8 cellular contexts compared by ENCODE assay signal in genomic region chr14:93976477-93977057, GRCh38. TPM values are rescaled to one million over a fixed set of nuclear protein-coding genes. Genes with fewer than 3 reads are reported as not detected.
DNase-seq lines count a peak whose midpoint lies in the region; ATAC-seq and TF ChIP-seq lines count a peak whose summit lies in the region.

Gene ASB2 (minus strand): TSS chr14:93976570. CDS start chr14:93964539, 12,031 bp downstream.

- CTCF ChIA-PET in CD4-positive, alpha-beta T cell (lab: Charles Lee): interaction anchor here (10.3 kb wide), 1 partner anchor 35 kb away, joined by 163 read pairs; no protein-coding TSS in a partner anchor

- H3K9me2 ChIP-seq in MM.1S (replicated peaks; ENCODE audit: insufficient read depth, low read length): no peaks in the 10 kb centered on the region

- peak within 1 kb of the TSS; percentile 84 for H3K27ac Mint-ChIP-seq in CD4-positive, alpha-beta T cell
- no peak within 1 kb of the TSS for H3K27ac Mint-ChIP-seq in type B pancreatic cell

- peaks cover 7% of the 10 kb centered on the region for H3K9me3 Mint-ChIP-seq in CD4-positive, alpha-beta T cell
- H3K9me3 Mint-ChIP-seq in type B pancreatic cell: no peaks in the 10 kb centered on the region

- peak within 1 kb of the TSS; percentile 72 for H3K9ac ChIP-seq in MM.1S (ENCODE audit: low read length)

- peaks cover 9% of the 10 kb centered on the region for H3K36me3 Mint-ChIP-seq in CD4-positive, alpha-beta T cell (ENCODE audit: low read depth)
- H3K36me3 Mint-ChIP-seq in type B pancreatic cell: no peaks in the 10 kb centered on the region

- no peak for DNase-seq in CD4-positive, alpha-beta T cell
- DNase-seq in MM.1S: peak; percentile 40
- DNase-seq in foreskin melanocyte: peak; percentile 90
- peak; percentile 41 to 80 for DNase-seq in tibial artery
- no peak for DNase-seq in NCI-H1105 (lab: John Stamatoyannopoulos, UW)
- DNase-seq in left lung: no peak
- no peak for DNase-seq in type B pancreatic cell (ENCODE audit: extremely low spot score, unreplicated experiment)

- no peaks in the 10 kb centered on the region for H3K27me3 ChIP-seq in CD4-positive, alpha-beta T cell (ENCODE audit: control insufficient read depth, insufficient read depth, low read length)
- H3K27me3 ChIP-seq in MM.1S (replicated peaks; ENCODE audit: insufficient read depth, low read length): no peaks in the 10 kb centered on the region
- H3K27me3 ChIP-seq in tibial artery: no peaks in the 10 kb centered on the region
- no peaks in the 10 kb centered on the region for H3K27me3 ChIP-seq in left lung

- H3K4me3 Mint-ChIP-seq in CD4-positive, alpha-beta T cell: peak within 1 kb of the TSS; percentile 8
- no peak within 1 kb of the TSS for H3K4me3 Mint-ChIP-seq in type B pancreatic cell

- peak within 1 kb of the TSS; percentile 97 for H3K4me2 ChIP-seq in MM.1S (ENCODE audit: low read depth, low read length)

- H3K27me3 Mint-ChIP-seq in CD4-positive, alpha-beta T cell: no peaks in the 10 kb centered on the region
- peaks cover 13% of the 10 kb centered on the region for H3K27me3 Mint-ChIP-seq in type B pancreatic cell

- H3K4me1 ChIP-seq in MM.1S (ENCODE audit: low read length) (peaks cover 56% of the 10 kb centered on the region), tibial artery (peaks cover 0 to 71% (median 32%) of the 10 kb centered on the region in 4 donors), left lung (no peaks in the 10 kb centered on the region)

- peaks cover 12% of the 10 kb centered on the region for H3K9me3 ChIP-seq in CD4-positive, alpha-beta T cell (ENCODE audit: control insufficient read depth, low read length)
- H3K9me3 ChIP-seq in MM.1S (replicated peaks; ENCODE audit: insufficient read depth, low read length) (no peaks in the 10 kb centered on the region), tibial artery (no peaks in the 10 kb centered on the region), left lung (no peaks in the 10 kb centered on the region)

- peaks cover 11% of the 10 kb centered on the region for H3K79me2 ChIP-seq in MM.1S (ENCODE audit: low read length)

- H3K4me3 ChIP-seq in MM.1S (ENCODE audit: low read length) (peak within 1 kb of the TSS; percentile 56), tibial artery (peak within 1 kb of the TSS; percentile 50 to 53), left lung (no peak within 1 kb of the TSS)

- POLR2A ChIA-PET in CD4-positive, alpha-beta T cell (lab: Charles Lee): interaction anchor here (0.8 to 1.8 kb wide), 6 partner anchors 10 to 37 kb away, joined by 3 to 6 read pairs (median 4); no protein-coding TSS in a partner anchor

- H3K27ac ChIP-seq in CD4-positive, alpha-beta T cell (ENCODE audit: low read depth, low read length): no peak within 1 kb of the TSS
- H3K27ac ChIP-seq in MM.1S (ENCODE audit: low read length) (peak within 1 kb of the TSS; percentile 99), tibial artery (peak within 1 kb of the TSS; percentile 89), left lung (no peak within 1 kb of the TSS)

- H2AFZ ChIP-seq in MM.1S (ENCODE audit: low read length): peak within 1 kb of the TSS; percentile 26; the same call in 1 of the 2 replicates

- no peak for ATAC-seq in CD4-positive, alpha-beta T cell (ENCODE audit: poor library complexity)
- ATAC-seq in GM21381 (IDR thresholded peaks at IDR 0.05; ENCODE audit: unreplicated experiment) (peak; percentile 11), left lung (no peak)

- H3K36me3 ChIP-seq in MM.1S (replicated peaks; ENCODE audit: insufficient read depth, low read length) (no peaks in the 10 kb centered on the region), tibial artery (no peaks in the 10 kb centered on the region), left lung (no peaks in the 10 kb centered on the region)

- peaks cover 38% of the 10 kb centered on the region for H3F3A ChIP-seq in MM.1S (ENCODE audit: insufficient read depth, low read length)

- peaks cover 63% of the 10 kb centered on the region for H3K4me1 Mint-ChIP-seq in CD4-positive, alpha-beta T cell (ENCODE audit: low read depth)
- peaks cover 8% of the 10 kb centered on the region for H3K4me1 Mint-ChIP-seq in type B pancreatic cell (ENCODE audit: unreplicated experiment)

- intact Hi-C loops in CD4-positive, alpha-beta T cell (cut with DNase I, micrococcal nuclease): loop anchor here in 1 of 2 experiments (2.0 kb wide), 1 partner anchor 16 kb away; no protein-coding TSS in a partner anchor
- intact Hi-C loops in tibial artery (cut with DNase I; ENCODE audit: low total_unique reads) (no loop called here), left lung (cut with DNase I) (no loop called here)

- H4K20me1 ChIP-seq in MM.1S (ENCODE audit: insufficient read depth, low read length): no peaks in the 10 kb centered on the region

- no peak for TF ChIP-seq CTCF in CD4-positive, alpha-beta T cell (IDR thresholded peaks at IDR 0.05)
- no peak for TF ChIP-seq CTCF in MM.1S (IDR thresholded peaks at IDR 0.05; ENCODE audit: low read length)
- peak in 1 of 2 experiments; percentile 2 for TF ChIP-seq CTCF in tibial artery (IDR thresholded peaks at IDR 0.05)
- TF ChIP-seq CTCF in left lung (IDR thresholded peaks at IDR 0.05): no peak
- no peak for TF ChIP-seq CTCF in type B pancreatic cell (conservative IDR thresholded peaks at IDR 0.05)

RNA-seq across cellular contexts. Expression of gene ASB2, which starts in this region (rescaled TPM):
- 1 to 10 TPM in 1 of 2 experiments, under 1 TPM in 1; 0.98 to 1.2 TPM for total RNA-seq in CD4-positive, alpha-beta T cell
- total RNA-seq in left lung: 1 to 10 TPM; 1.4 to 3.2 TPM
- 0.21 and 0.60 TPM in 2 replicates for total RNA-seq in type B pancreatic cell (ENCODE audit: low replicate concordance)

Comparison
In these comparisons a context has a peak if more than half of its experiments do, and no peak if none do; other contexts are left out.
1. DNase-seq: peak in MM.1S (single experiment), foreskin melanocyte (single experiment) and tibial artery (2 of 2); none in CD4-positive, alpha-beta T cell (0 of 10), NCI-H1105 (single experiment), left lung (0 of 2) and type B pancreatic cell (single experiment).
2. H3K27ac ChIP-seq: peak in MM.1S (single experiment) and tibial artery (2 of 2); none in CD4-positive, alpha-beta T cell (single experiment) and left lung (0 of 2).
3. H3K4me3 ChIP-seq: peak in MM.1S (single experiment) and tibial artery (2 of 2); none in left lung (0 of 2).